19 cellular contexts compared by ENCODE assay signal in genomic region chr11:117794772-117795629, GRCh38. TPM values are rescaled to one million over a fixed set of nuclear protein-coding genes. Genes with fewer than 3 reads are reported as not detected.
A peak's percentile ranks its signal among the peaks of the same experiment; 100 is the strongest.
DNase-seq lines count a peak whose midpoint lies in the region; ATAC-seq and TF ChIP-seq lines count a peak whose summit lies in the region.
"Had no signal": no experiment of that assay in that cellular context is flagged by ENCODE, and none has a peak within 500 bp of the region (broad histone marks: within the 10 kb centered on the region; RNA-seq: fewer than 3 reads in every experiment).

No MANE protein-coding gene starts in this region.

- peaks cover 10% of the 10 kb centered on the region; the same call in 1 of the 2 replicates for H3K4me1 ChIP-seq in GM23338 (ENCODE audit: insufficient read depth)
- H3K4me1 ChIP-seq in iPS-15b (ENCODE audit: control insufficient read depth, insufficient read depth, low read length) = no peaks in the 10 kb centered on the region
- H3K4me1 ChIP-seq in neuronal stem cell (ENCODE audit: control insufficient read depth in 2 of 2, insufficient read depth in 1 of 2, low read depth in 1 of 2, low read length in 2 of 2) = peaks cover 0 to 9% of the 10 kb centered on the region in 2 donors
- H3K4me1 ChIP-seq in spleen = peaks cover 11 to 29% (median 22%) of the 10 kb centered on the region in 6 donors
- H3K4me1 ChIP-seq: parathyroid adenoma had no signal

- H2AK5ac ChIP-seq in neuronal stem cell (ENCODE audit: low read depth, low read length) = no peak overlapping the region

- peaks cover 2% of the 10 kb centered on the region for H3K79me1 ChIP-seq in neuronal stem cell (ENCODE audit: low read depth, low read length)

- H4K91ac ChIP-seq in neuronal stem cell (ENCODE audit: low read depth, low read length, poor library complexity) = no peak overlapping the region

- H2BK12ac ChIP-seq in neuronal stem cell (ENCODE audit: low read length) = no peak overlapping the region

- peak overlapping the region; percentile 79 for H3K4me3 Mint-ChIP-seq in GM23338
- peak overlapping the region; percentile 55 for H3K4me3 Mint-ChIP-seq in T-helper 17 cell
- H3K4me3 Mint-ChIP-seq: activated CD4-positive, alpha-beta memory T cell treated with anti-CD3 and anti-CD28 coated beads for 36 hours had no signal

- no peak overlapping the region for H3K4ac ChIP-seq in neuronal stem cell (ENCODE audit: low read length)

- no peak overlapping the region for H2BK5ac ChIP-seq in neuronal stem cell (ENCODE audit: low read length)

- no peak overlapping the region for H3K27ac Mint-ChIP-seq in GM23338
- no peak overlapping the region for H3K27ac Mint-ChIP-seq in T-helper 17 cell
- H3K27ac Mint-ChIP-seq: activated CD4-positive, alpha-beta memory T cell treated with anti-CD3 and anti-CD28 coated beads for 36 hours had no signal

- H2AFZ ChIP-seq in GM23338 (peak overlapping the region; percentile 92), neuronal stem cell (ENCODE audit: low read length) (no peak overlapping the region)
- H2AFZ ChIP-seq: parathyroid adenoma had no signal

- H2BK120ac ChIP-seq in neuronal stem cell (ENCODE audit: low read depth, low read length) = no peak overlapping the region

- H3K9me3 Mint-ChIP-seq in GM23338 = no peaks in the 10 kb centered on the region
- H3K9me3 Mint-ChIP-seq: activated CD4-positive, alpha-beta memory T cell treated with anti-CD3 and anti-CD28 coated beads for 36 hours had no signal

- H3K27me3 Mint-ChIP-seq in GM23338 (ENCODE audit: insufficient read depth, low read depth, poor library complexity) = peaks cover 62% of the 10 kb centered on the region
- peaks cover 83% of the 10 kb centered on the region for H3K27me3 Mint-ChIP-seq in T-helper 17 cell

- H3K14ac ChIP-seq in neuronal stem cell (ENCODE audit: low read length) = no peak overlapping the region

- H3K27ac ChIP-seq in GM23338 (ENCODE audit: low read depth) = no peak overlapping the region
- H3K27ac ChIP-seq in neuronal stem cell (replicated peaks; ENCODE audit: low read length) = no peak overlapping the region
- H3K27ac ChIP-seq in spleen = no peak overlapping the region
- H3K27ac ChIP-seq: heart left ventricle, left lung, parathyroid adenoma, tibial nerve, VCaP had no signal

- TF ChIP-seq CTCF in GM23338 (conservative IDR thresholded peaks at IDR 0.05; ENCODE audit: low read depth in 2 of 2) (no peak), spleen (IDR thresholded peaks at IDR 0.05 in 8 of 11, conservative IDR thresholded peaks at IDR 0.05 in 3 of 11) (no peak)

- H3K23ac ChIP-seq in neuronal stem cell (ENCODE audit: low read depth, low read length, poor library complexity) = peak overlapping the region; percentile 22

- no peaks in the 10 kb centered on the region for H3K9me2 ChIP-seq in GM23338 (ENCODE audit: insufficient read depth)

- no peaks in the 10 kb centered on the region for H3K36me3 ChIP-seq in GM23338 (ENCODE audit: insufficient read depth)
- no peaks in the 10 kb centered on the region for H3K36me3 ChIP-seq in iPS-15b (ENCODE audit: control insufficient read depth, insufficient read depth, low read length)
- H3K36me3 ChIP-seq in neuronal stem cell (replicated peaks in 1 of 2; ENCODE audit: control insufficient read depth in 2 of 2, insufficient read depth in 2 of 2, low read length in 2 of 2) = no peaks in the 10 kb centered on the region
- no peaks in the 10 kb centered on the region for H3K36me3 ChIP-seq in spleen
- H3K36me3 ChIP-seq: BE2C, heart left ventricle, left lung, tibial nerve had no signal

- H3K4me1 Mint-ChIP-seq in GM23338 = peaks cover 26% of the 10 kb centered on the region
- peaks cover 10% of the 10 kb centered on the region for H3K4me1 Mint-ChIP-seq in T-helper 17 cell

- TF ChIP-seq POLR2A in spleen (IDR thresholded peaks at IDR 0.05) = no peak

- peak; percentile 32 for DNase-seq in GM23338 (ENCODE audit: low spot score)
- no peak for DNase-seq in T-helper 17 cell
- no peak for DNase-seq in neuronal stem cell (ENCODE audit: low spot score)
- no peak for DNase-seq in spleen
- no peak for DNase-seq in KG1 (lab: John Stamatoyannopoulos, UW)
- DNase-seq in SIG-M5 treated with dmso at 0.1 percent for 504 hours (lab: John Stamatoyannopoulos, UW; ENCODE audit: unreplicated experiment) = no peak
- DNase-seq: activated CD4-positive, alpha-beta memory T cell treated with anti-CD3 and anti-CD28 coated beads for 36 hours; BE2C; effector memory CD4-positive, alpha-beta T cell; heart left ventricle; left lung; NCI-H1436; NK-92 treated with Interleukin-12 subunit alpha and Interleukin-12 subunit beta, amount 100 ng/mL, for 24 hours; stimulated activated CD4-positive, alpha-beta T cell treated with anti-CD3 and anti-CD28 coated beads, Interleukin-4, amount 100 ng/mL, for 1 hour had no signal

- no CpG with 5 or more reads among the region's 29 CpGs for WGBS in neuronal stem cell (ENCODE audit: extremely low coverage in 2 of 2, insufficient read length in 2 of 2, insufficient replicate concordance in 1 of 2), 2 donors
- WGBS in spleen, 5 donors = 40 to 52% (median 47%) methylated on average over 29 of the region's 29 CpGs

- H3K36me3 Mint-ChIP-seq in GM23338 (ENCODE audit: low read depth) (no peaks in the 10 kb centered on the region), T-helper 17 cell (ENCODE audit: low read depth) (peaks cover 3% of the 10 kb centered on the region)
- H3K36me3 Mint-ChIP-seq: activated CD4-positive, alpha-beta memory T cell treated with anti-CD3 and anti-CD28 coated beads for 36 hours had no signal

- H3K9me3 ChIP-seq in T-helper 17 cell (ENCODE audit: control insufficient read depth, low read length, poor library complexity, severe bottlenecking) = no peaks in the 10 kb centered on the region
- H3K9me3 ChIP-seq in iPS-15b (ENCODE audit: control insufficient read depth, insufficient read depth, low read length) = no peaks in the 10 kb centered on the region
- peaks cover 0 to 2% of the 10 kb centered on the region in 2 donors for H3K9me3 ChIP-seq in neuronal stem cell (replicated peaks in 1 of 2; ENCODE audit: control insufficient read depth in 2 of 2, insufficient read depth in 1 of 2, low read depth in 1 of 2, low read length in 2 of 2)
- no peaks in the 10 kb centered on the region for H3K9me3 ChIP-seq in spleen
- H3K9me3 ChIP-seq: BE2C, heart left ventricle, left lung, tibial nerve had no signal

- H3K79me2 ChIP-seq in GM23338 (replicated peaks; ENCODE audit: insufficient read depth) = no peaks in the 10 kb centered on the region
- H3K79me2 ChIP-seq: parathyroid adenoma had no signal

- no peak overlapping the region for H3K18ac ChIP-seq in neuronal stem cell (ENCODE audit: low read length)

- ATAC-seq in GM23338 (peak; percentile 9), T-helper 17 cell (no peak)
- ATAC-seq: left lung had no signal

- H4K20me1 ChIP-seq in GM23338 (replicated peaks; ENCODE audit: insufficient read depth) = no peaks in the 10 kb centered on the region

- H3K4me3 ChIP-seq in GM23338 (peak overlapping the region; percentile 71), iPS-15b (ENCODE audit: low read depth, low read length) (peak overlapping the region; percentile 54), neuronal stem cell (ENCODE audit: low read length in 2 of 2) (no peak overlapping the region), spleen (no peak overlapping the region)
- H3K4me3 ChIP-seq: left lung, tibial nerve had no signal

- H3K4me2 ChIP-seq in GM23338 (peak overlapping the region; percentile 94), neuronal stem cell (ENCODE audit: insufficient read depth, low read length, poor library complexity, severe bottlenecking) (no peak overlapping the region)

- H3K27me3 ChIP-seq in GM23338 (ENCODE audit: insufficient read depth) (peaks cover 71% of the 10 kb centered on the region), iPS-15b (ENCODE audit: control insufficient read depth, insufficient read depth, low read length) (peaks cover 70% of the 10 kb centered on the region), neuronal stem cell (ENCODE audit: control insufficient read depth in 3 of 3, insufficient read depth in 3 of 3, low read depth in 1 of 3, low read length in 3 of 3) (peaks cover 24 to 89% (median 75%) of the 10 kb centered on the region in 3 experiments), spleen (replicated peaks in 1 of 7) (peaks cover 6 to 87% (median 40%) of the 10 kb centered on the region in 7 donors)

- H4K8ac ChIP-seq in neuronal stem cell (ENCODE audit: low read depth, low read length) = no peak overlapping the region

- H3F3A ChIP-seq in GM23338 (replicated peaks; ENCODE audit: low read depth) = no peaks in the 10 kb centered on the region

- H3K9ac ChIP-seq in iPS-15b (ENCODE audit: low read depth, low read length) (no peak overlapping the region), neuronal stem cell (ENCODE audit: low read depth, low read length, poor library complexity) (no peak overlapping the region)
- H3K9ac ChIP-seq: parathyroid adenoma had no signal

- intact Hi-C loops in spleen (cut with DNase I; ENCODE audit: low total_unique reads) = no loop called here

- no peak overlapping the region for H2BK15ac ChIP-seq in neuronal stem cell (ENCODE audit: low read length)

RNA-seq across cellular contexts. Expression of gene DSCAML1, which starts 2.0 kb away (rescaled TPM):
- total RNA-seq in GM23338 (2014; rRNA removed; shearing (Covaris generic)) = 0.17 and 0.19 TPM in 2 replicates
- polyA plus RNA-seq in GM23338 (2016; fragmentation: Nextera tagmentation; extraction: Ambion mirVana) = 0.28 TPM in 1 of 2 replicates, not detected in the other
- total RNA-seq in T-helper 17 cell = under 1 TPM; 0.21 to 0.92 TPM
- polyA plus RNA-seq in neuronal stem cell (2013, experiment 1 of 2) = 0.47 TPM
- 0.50 TPM for polyA plus RNA-seq in neuronal stem cell (2013, experiment 2 of 2)
- total RNA-seq in spleen = 10 to 100 TPM in 1 of 7 donors, 1 to 10 TPM in 5, under 1 TPM in 1; 0.54 to 10.7 (median 3.6) TPM
- under 1 TPM; 0.07 to 0.41 (median 0.35) TPM for polyA plus RNA-seq in spleen
- total RNA-seq: fibroblast of lung had no signal
- polyA plus RNA-seq: fibroblast of lung had no signal

RNA-seq across cellular contexts. Expression of gene FXYD2, which starts 29.5 kb away (rescaled TPM):
- 0.12 and 0.59 TPM in 2 replicates for total RNA-seq in GM23338 (2014; rRNA removed; shearing (Covaris generic))
- polyA plus RNA-seq in GM23338 (2016; fragmentation: Nextera tagmentation; extraction: Ambion mirVana) = 0.12 and 1.4 TPM in 2 replicates
- 1 to 10 TPM in 1 of 2 donors, not detected in 1; 1.3 TPM for total RNA-seq in T-helper 17 cell
- polyA plus RNA-seq in neuronal stem cell (2013, experiment 1 of 2) = 4.1 TPM
- polyA plus RNA-seq in neuronal stem cell (2013, experiment 2 of 2) = 3.3 TPM
- 10 to 100 TPM in 2 of 7 donors, 1 to 10 TPM in 5; 4.7 to 20.0 (median 7.3) TPM for total RNA-seq in spleen
- polyA plus RNA-seq in spleen = 10 to 100 TPM in 1 of 3 donors, 1 to 10 TPM in 2; 8.3 to 18.4 (median 9.8) TPM
- total RNA-seq: activated CD4-positive, alpha-beta memory T cell treated with anti-CD3 and anti-CD28 coated beads for 36 hours had no signal

Comparison
In these comparisons a context has a peak if more than half of its experiments do, and no peak if none do; other contexts are left out.
1. H3K4me3 ChIP-seq: peak in GM23338 (single experiment) and iPS-15b (single experiment); none in neuronal stem cell (0 of 2) and spleen (0 of 8).